Comparison of ENCODE assay signal across 10 cellular contexts in genomic region chr5:83011990-83012389, GRCh38.
DNase-seq lines count a peak whose midpoint lies in the region; ATAC-seq and TF ChIP-seq lines count a peak whose summit lies in the region.
"Had no signal": no experiment of that assay in that cellular context is flagged by ENCODE, and none has a peak within 500 bp of the region (broad histone marks: within the 10 kb centered on the region; RNA-seq: fewer than 3 reads in every experiment).

No MANE protein-coding gene starts in this region.

- no peaks in the 10 kb centered on the region for H3K27me3 ChIP-seq in suprapubic skin
- H3K27me3 ChIP-seq in upper lobe of left lung, result no peaks in the 10 kb centered on the region

- 83% methylated on average over 3 of the region's 3 CpGs for WGBS in suprapubic skin
- WGBS in upper lobe of left lung, 2 donors, result 91 to 94% methylated on average over 3 of the region's 3 CpGs

- no peaks in the 10 kb centered on the region for H3K36me3 ChIP-seq in suprapubic skin
- H3K36me3 ChIP-seq in upper lobe of left lung, result no peaks in the 10 kb centered on the region

- no peak for TF ChIP-seq CTCF in GM12864 (IDR thresholded peaks at IDR 0.05; ENCODE audit: low read depth, low read length, missing control alignments)
- TF ChIP-seq CTCF in suprapubic skin (IDR thresholded peaks at IDR 0.05), result no peak
- no peak for TF ChIP-seq CTCF in upper lobe of left lung (IDR thresholded peaks at IDR 0.05)

- no peaks in the 10 kb centered on the region for H3K4me1 ChIP-seq in suprapubic skin
- H3K4me1 ChIP-seq in upper lobe of left lung, result no peaks in the 10 kb centered on the region

- H3K27ac ChIP-seq in suprapubic skin (no peak overlapping the region), caudate nucleus (ENCODE audit: low read depth, low read length) (no peak overlapping the region), upper lobe of left lung (no peak overlapping the region)

- TF ChIP-seq POLR2A in suprapubic skin (IDR thresholded peaks at IDR 0.05), result no peak
- no peak for TF ChIP-seq POLR2A in upper lobe of left lung (IDR thresholded peaks at IDR 0.05)

- no peaks in the 10 kb centered on the region for H3K9me3 ChIP-seq in suprapubic skin
- H3K9me3 ChIP-seq in upper lobe of left lung, result no peaks in the 10 kb centered on the region

- TF ChIP-seq EP300 in suprapubic skin (IDR thresholded peaks at IDR 0.05) (no peak), upper lobe of left lung (IDR thresholded peaks at IDR 0.05) (no peak)

- ATAC-seq in GM19452 (IDR thresholded peaks at IDR 0.05; ENCODE audit: unreplicated experiment) (peak; percentile 99), HG02973 (IDR thresholded peaks at IDR 0.05; ENCODE audit: unreplicated experiment) (peak; percentile 99), upper lobe of left lung (ENCODE audit: low FRiP score in 2 of 2) (no peak)
- ATAC-seq: T-cell had no signal

- H3K4me3 ChIP-seq in GM12864 (ENCODE audit: low read depth, low read length) (no peak overlapping the region), suprapubic skin (no peak overlapping the region), upper lobe of left lung (no peak overlapping the region)

- peak; percentile 66 for DNase-seq in GM12864 (ENCODE audit: low read depth)
- peak; percentile 82 to 93 for DNase-seq in NOMO-1 (lab: John Stamatoyannopoulos, UW; ENCODE audit: unreplicated experiment in 2 of 2)
- no peak for DNase-seq in suprapubic skin (ENCODE audit: low spot score in 2 of 2)
- no peak for DNase-seq in caudate nucleus (lab: John Stamatoyannopoulos, UW)
- DNase-seq in upper lobe of left lung, result no peak
- DNase-seq in NCI-H82 (lab: John Stamatoyannopoulos, UW), result no peak
- DNase-seq: NCI-H1694 had no signal

Comparison
In these comparisons a context has a peak if more than half of its experiments do, and no peak if none do; other contexts are left out.
1. DNase-seq: peak in GM12864 (single experiment) and NOMO-1 (2 of 2); none in suprapubic skin (0 of 2), caudate nucleus (0 of 61), upper lobe of left lung (0 of 2) and NCI-H82 (single experiment).
2. ATAC-seq: peak in GM19452 (single experiment) and HG02973 (single experiment); none in upper lobe of left lung (0 of 2).